ENCODE assay signal across 11 cellular contexts in genomic region chr5:132423443-132423898, GRCh38. TPM values are rescaled to one million over a fixed set of nuclear protein-coding genes. Genes with fewer than 3 reads are reported as not detected.
A peak's percentile ranks its signal among the peaks of the same experiment; 100 is the strongest.
DNase-seq lines count a peak whose midpoint lies in the region; ATAC-seq and TF ChIP-seq lines count a peak whose summit lies in the region.
"Had no signal": no experiment of that assay in that cellular context is flagged by ENCODE, and none has a peak within 500 bp of the region (broad histone marks: within the 10 kb centered on the region; RNA-seq: fewer than 3 reads in every experiment).

No MANE protein-coding gene starts in this region.

- H3K4me3 ChIP-seq in left lung, result no peak overlapping the region
- no peak overlapping the region for H3K4me3 ChIP-seq in stomach smooth muscle (ENCODE audit: low read length in 2 of 2)
- H3K4me3 ChIP-seq: A549, coronary artery had no signal

- H3K27me3 ChIP-seq in left lung, result no peaks in the 10 kb centered on the region
- H3K27me3 ChIP-seq in stomach smooth muscle (ENCODE audit: control insufficient read depth in 1 of 2, insufficient read depth in 2 of 2, low read length in 2 of 2), result no peaks in the 10 kb centered on the region

- H3K4me3 Mint-ChIP-seq in activated CD4-positive, alpha-beta T cell treated with anti-CD3 and anti-CD28 coated beads, Interleukin-2, amount 10 ng/mL, durations not matched to agents 7 days and 5 days, result no peak overlapping the region
- H3K4me3 Mint-ChIP-seq in activated CD4-positive, alpha-beta memory T cell treated with anti-CD3 and anti-CD28 coated beads for 36 hours, result no peak overlapping the region

- POLR2A ChIA-PET in activated CD4-positive, alpha-beta T cell treated with anti-CD3 and anti-CD28 coated beads, Interleukin-2, amount 10 ng/mL, durations not matched to agents 7 days and 5 days (lab: Charles Lee), result no interaction called here
- POLR2A ChIA-PET in activated CD4-positive, alpha-beta memory T cell treated with anti-CD3 and anti-CD28 coated beads for 36 hours (lab: Charles Lee), result interaction anchor here (1.4 to 11.3 kb wide), 6 partner anchors 14 to 73 kb away, joined by 4 to 361 read pairs (median 60); partner anchors contain the start of gene IRF1

- no peak for TF ChIP-seq CTCF in left lung (IDR thresholded peaks at IDR 0.05)

- H3K36me3 ChIP-seq in left lung (peaks cover 0 to 9% of the 10 kb centered on the region in 2 donors), stomach smooth muscle (ENCODE audit: control insufficient read depth in 2 of 2, insufficient read depth in 2 of 2, low read length in 2 of 2) (peaks cover 8 to 11% of the 10 kb centered on the region in 2 donors)

- H3K36me3 Mint-ChIP-seq in activated CD4-positive, alpha-beta T cell treated with anti-CD3 and anti-CD28 coated beads, Interleukin-2, amount 10 ng/mL, durations not matched to agents 7 days and 5 days (ENCODE audit: low read depth), result peaks cover 79% of the 10 kb centered on the region
- peaks cover 26% of the 10 kb centered on the region for H3K36me3 Mint-ChIP-seq in activated CD4-positive, alpha-beta memory T cell treated with anti-CD3 and anti-CD28 coated beads for 36 hours

- peak overlapping the region; percentile 55 for H3K27ac Mint-ChIP-seq in activated CD4-positive, alpha-beta T cell treated with anti-CD3 and anti-CD28 coated beads, Interleukin-2, amount 10 ng/mL, durations not matched to agents 7 days and 5 days
- peak overlapping the region; percentile 82 for H3K27ac Mint-ChIP-seq in activated CD4-positive, alpha-beta memory T cell treated with anti-CD3 and anti-CD28 coated beads for 36 hours

- H3K4me1 ChIP-seq in left lung (peaks cover 59 to 100% of the 10 kb centered on the region in 2 donors), stomach smooth muscle (ENCODE audit: control insufficient read depth, insufficient read depth, low read length) (peaks cover 93% of the 10 kb centered on the region)

- H3K9me3 ChIP-seq in left lung (no peaks in the 10 kb centered on the region), stomach smooth muscle (ENCODE audit: control insufficient read depth in 2 of 2, low read length in 2 of 2) (no peaks in the 10 kb centered on the region)
- H3K9me3 ChIP-seq: A549 had no signal

- no peak for DNase-seq in activated CD4-positive, alpha-beta T cell treated with anti-CD3 and anti-CD28 coated beads, Interleukin-2, amount 10 ng/mL, durations not matched to agents 7 days and 5 days
- no peak for DNase-seq in activated CD4-positive, alpha-beta T cell treated with anti-CD3 and anti-CD28 coated beads, Interleukin-2, amount 50 U/mL, for 1 hour
- no peak for DNase-seq in activated CD4-positive, alpha-beta memory T cell treated with anti-CD3 and anti-CD28 coated beads for 36 hours
- DNase-seq in left lung (no peak), glomerular visceral epithelial cell (ENCODE audit: extremely low spot score) (no peak), NCI-H146 (lab: John Stamatoyannopoulos, UW) (no peak)
- DNase-seq: NCI-H2227 treated with DMSO at 0.1 percent for 48 hours had no signal

- peak overlapping the region; percentile 46 to 96 for H3K27ac ChIP-seq in left lung
- peak overlapping the region; percentile 31 for H3K27ac ChIP-seq in stomach smooth muscle (ENCODE audit: low read length)

- peaks cover 98% of the 10 kb centered on the region for H3K4me1 Mint-ChIP-seq in activated CD4-positive, alpha-beta T cell treated with anti-CD3 and anti-CD28 coated beads, Interleukin-2, amount 10 ng/mL, durations not matched to agents 7 days and 5 days
- H3K4me1 Mint-ChIP-seq in activated CD4-positive, alpha-beta memory T cell treated with anti-CD3 and anti-CD28 coated beads for 36 hours (ENCODE audit: low read depth), result peaks cover 95% of the 10 kb centered on the region

- intact Hi-C loops in activated CD4-positive, alpha-beta memory T cell treated with anti-CD3 and anti-CD28 coated beads for 36 hours (cut with micrococcal nuclease), result loop anchor here (10.0 kb wide), 2 partner anchors 789 to 889 kb away; partner anchors contain the start of gene RAPGEF6
- intact Hi-C loops in left lung (cut with DNase I), result no loop called here

- CTCF ChIA-PET in activated CD4-positive, alpha-beta T cell treated with anti-CD3 and anti-CD28 coated beads, Interleukin-2, amount 10 ng/mL, durations not matched to agents 7 days and 5 days (lab: Charles Lee), result interaction anchor here (0.8 to 7.8 kb wide), 9 partner anchors 10 to 78 kb away, joined by 3 to 62 read pairs (median 6); no protein-coding TSS in a partner anchor
- CTCF ChIA-PET in activated CD4-positive, alpha-beta memory T cell treated with anti-CD3 and anti-CD28 coated beads for 36 hours (lab: Charles Lee), result interaction anchor here (1.0 to 5.0 kb wide), 6 partner anchors 13 to 78 kb away, joined by 3 to 33 read pairs (median 4); partner anchors contain the start of gene IRF1

- H3K27me3 Mint-ChIP-seq in activated CD4-positive, alpha-beta T cell treated with anti-CD3 and anti-CD28 coated beads, Interleukin-2, amount 10 ng/mL, durations not matched to agents 7 days and 5 days, result no peaks in the 10 kb centered on the region
- no peaks in the 10 kb centered on the region for H3K27me3 Mint-ChIP-seq in activated CD4-positive, alpha-beta memory T cell treated with anti-CD3 and anti-CD28 coated beads for 36 hours

- no peak overlapping the region for H3K9ac ChIP-seq in stomach smooth muscle (ENCODE audit: low read length in 2 of 2)

- H3K9me3 Mint-ChIP-seq in activated CD4-positive, alpha-beta T cell treated with anti-CD3 and anti-CD28 coated beads, Interleukin-2, amount 10 ng/mL, durations not matched to agents 7 days and 5 days, result no peaks in the 10 kb centered on the region
- no peaks in the 10 kb centered on the region for H3K9me3 Mint-ChIP-seq in activated CD4-positive, alpha-beta memory T cell treated with anti-CD3 and anti-CD28 coated beads for 36 hours

- no peak for ATAC-seq in left lung
- no peak for ATAC-seq in HG02759 (IDR thresholded peaks at IDR 0.05; ENCODE audit: unreplicated experiment)
- ATAC-seq: A549 had no signal

RNA-seq across cellular contexts. Expression of gene SLC22A5, which starts 54.0 kb away (rescaled TPM):
- 1 to 10 TPM; 3.2 to 3.6 TPM for total RNA-seq in activated CD4-positive, alpha-beta T cell treated with anti-CD3 and anti-CD28 coated beads, Interleukin-2, amount 10 ng/mL, durations not matched to agents 7 days and 5 days
- 1 to 10 TPM; 2.8 to 3.6 TPM for total RNA-seq in activated CD4-positive, alpha-beta memory T cell treated with anti-CD3 and anti-CD28 coated beads for 36 hours
- total RNA-seq in left lung, result 10 to 100 TPM in 1 of 2 donors, 1 to 10 TPM in 1; 9.5 to 10.4 TPM
